9 cellular contexts compared by ENCODE assay signal in the genomic region with DNA sequence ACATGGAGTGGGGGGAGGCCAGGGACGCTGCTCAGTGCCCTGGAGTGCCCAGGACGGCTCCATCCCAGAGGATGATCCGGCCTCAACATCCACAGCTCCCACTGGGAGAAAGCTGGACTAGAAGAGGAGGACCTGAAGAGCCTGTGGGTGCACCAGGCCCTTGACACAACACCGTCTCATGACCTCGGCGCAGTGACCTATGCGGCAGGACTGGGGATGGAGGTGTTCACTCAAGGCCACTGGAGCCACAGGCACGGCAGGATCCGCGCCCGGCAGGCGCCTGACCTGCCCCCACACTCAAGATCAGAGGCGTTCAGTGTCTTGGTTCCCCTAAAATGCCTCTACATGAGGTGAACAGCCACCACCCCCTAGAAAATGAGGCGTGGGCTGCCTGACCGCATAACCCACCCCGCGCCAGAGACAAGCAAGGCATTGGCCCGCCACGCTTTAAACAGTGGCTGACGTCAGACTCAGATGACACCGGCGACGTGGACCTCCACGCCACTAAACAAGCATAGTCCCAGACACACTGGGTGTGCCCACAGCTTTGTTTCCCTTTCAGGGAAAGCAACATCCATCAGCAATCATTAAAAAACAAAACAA. TPM values are rescaled to one million over a fixed set of nuclear protein-coding genes. Genes with fewer than 3 reads are reported as not detected.
DNase-seq lines count a peak whose midpoint lies in the region; ATAC-seq and TF ChIP-seq lines count a peak whose summit lies in the region.
"Had no signal": no experiment of that assay in that cellular context is flagged by ENCODE, and none has a peak within 500 bp of the region (broad histone marks: within the 10 kb centered on the region; RNA-seq: fewer than 3 reads in every experiment).

No MANE protein-coding gene starts in this region.

- POLR2A ChIA-PET in activated CD8-positive, alpha-beta T cell treated with anti-CD3 and anti-CD28 coated beads, Interleukin-2, amount 10 ng/mL, durations not matched to agents 7 days and 5 days (lab: Charles Lee): interaction anchor here (0.5 kb wide), 1 partner anchor 188 kb away, joined by 3 read pairs; no protein-coding TSS in a partner anchor

- H3K27ac ChIP-seq in CD4-positive, CD25-positive, alpha-beta regulatory T cell (ENCODE audit: insufficient read depth, low read length, poor library complexity, severe bottlenecking): peak overlapping the region; percentile 77
- peak overlapping the region; percentile 71 for H3K27ac ChIP-seq in parathyroid adenoma
- H3K27ac ChIP-seq: WERI-Rb-1 had no signal

- H3K27me3 ChIP-seq in CD4-positive, CD25-positive, alpha-beta regulatory T cell (ENCODE audit: control insufficient read depth, insufficient read depth, low read length): no peaks in the 10 kb centered on the region
- H3K27me3 ChIP-seq in parathyroid adenoma (ENCODE audit: control insufficient read depth, insufficient read depth, low read length): no peaks in the 10 kb centered on the region

- DNase-seq in CD4-positive, CD25-positive, alpha-beta regulatory T cell: no peak
- DNase-seq in activated CD8-positive, alpha-beta T cell treated with anti-CD3 and anti-CD28 coated beads, Interleukin-2, amount 10 ng/mL, durations not matched to agents 7 days and 5 days: no peak
- DNase-seq in fibroblast of villous mesenchyme (ENCODE audit: low read depth) (peak; percentile 45), NCI-H526 treated with DMSO at 0.1 percent for 48 hours (lab: John Stamatoyannopoulos, UW) (no peak), cerebellum (ENCODE audit: low spot score) (no peak), DMS114 treated with DMSO at 0.1 percent for 48 hours (lab: John Stamatoyannopoulos, UW; ENCODE audit: unreplicated experiment) (no peak)
- no peak for DNase-seq in stimulated activated CD4-positive, alpha-beta T cell treated with anti-CD3 and anti-CD28 coated beads, Interleukin-12 subunit alpha, Interleukin-12 subunit beta, amount 100 ng/mL, for 4 hours
- DNase-seq: WERI-Rb-1 had no signal

- H2AFZ ChIP-seq in parathyroid adenoma: no peak overlapping the region

- no peak overlapping the region for H3K4me3 ChIP-seq in CD4-positive, CD25-positive, alpha-beta regulatory T cell (ENCODE audit: low read depth, low read length)
- no peak overlapping the region for H3K4me3 ChIP-seq in fibroblast of villous mesenchyme (ENCODE audit: low read depth, low read length)
- H3K4me3 ChIP-seq in parathyroid adenoma (ENCODE audit: low read depth, low read length): no peak overlapping the region

- H3K27me3 Mint-ChIP-seq in CD4-positive, CD25-positive, alpha-beta regulatory T cell: no peaks in the 10 kb centered on the region
- no peaks in the 10 kb centered on the region for H3K27me3 Mint-ChIP-seq in activated CD8-positive, alpha-beta T cell treated with anti-CD3 and anti-CD28 coated beads, Interleukin-2, amount 10 ng/mL, durations not matched to agents 7 days and 5 days (ENCODE audit: low read depth)

- peaks cover 10% of the 10 kb centered on the region for H3K36me3 Mint-ChIP-seq in CD4-positive, CD25-positive, alpha-beta regulatory T cell
- H3K36me3 Mint-ChIP-seq in activated CD8-positive, alpha-beta T cell treated with anti-CD3 and anti-CD28 coated beads, Interleukin-2, amount 10 ng/mL, durations not matched to agents 7 days and 5 days (ENCODE audit: low read depth): peaks cover 18% of the 10 kb centered on the region

- H3K4me1 ChIP-seq in CD4-positive, CD25-positive, alpha-beta regulatory T cell (ENCODE audit: control insufficient read depth, insufficient read depth, low read length, poor library complexity, severe bottlenecking): peaks cover 16% of the 10 kb centered on the region
- H3K4me1 ChIP-seq in parathyroid adenoma: no peaks in the 10 kb centered on the region

- no peaks in the 10 kb centered on the region for H3K9me3 ChIP-seq in CD4-positive, CD25-positive, alpha-beta regulatory T cell (ENCODE audit: control insufficient read depth in 2 of 2, low read length in 2 of 2)
- no peaks in the 10 kb centered on the region for H3K9me3 ChIP-seq in parathyroid adenoma (ENCODE audit: control insufficient read depth, low read length)

- H3K9ac ChIP-seq in parathyroid adenoma: no peak overlapping the region

- peaks cover 3% of the 10 kb centered on the region for H3K36me3 ChIP-seq in CD4-positive, CD25-positive, alpha-beta regulatory T cell (ENCODE audit: control insufficient read depth, insufficient read depth, low read length)
- H3K36me3 ChIP-seq in parathyroid adenoma (ENCODE audit: control insufficient read depth, insufficient read depth, low read length): no peaks in the 10 kb centered on the region

- peak overlapping the region; percentile 55 to 93 (median 84) for H3K4me3 Mint-ChIP-seq in CD4-positive, CD25-positive, alpha-beta regulatory T cell
- peak overlapping the region; percentile 74 for H3K4me3 Mint-ChIP-seq in activated CD8-positive, alpha-beta T cell treated with anti-CD3 and anti-CD28 coated beads, Interleukin-2, amount 10 ng/mL, durations not matched to agents 7 days and 5 days

- TF ChIP-seq CTCF in fibroblast of villous mesenchyme (IDR thresholded peaks at IDR 0.05; ENCODE audit: insufficient read depth, low read depth, low read length) (no peak), parathyroid adenoma (IDR thresholded peaks at IDR 0.05) (no peak)

- H3K27ac Mint-ChIP-seq in CD4-positive, CD25-positive, alpha-beta regulatory T cell: peak overlapping the region; percentile 91 to 98 (median 97)
- H3K27ac Mint-ChIP-seq in activated CD8-positive, alpha-beta T cell treated with anti-CD3 and anti-CD28 coated beads, Interleukin-2, amount 10 ng/mL, durations not matched to agents 7 days and 5 days: peak overlapping the region; percentile 85

- peaks cover 83% of the 10 kb centered on the region for H3K79me2 ChIP-seq in parathyroid adenoma

- peaks cover 0 to 1% (median 0%) of the 10 kb centered on the region in 7 donors for H3K9me3 Mint-ChIP-seq in CD4-positive, CD25-positive, alpha-beta regulatory T cell
- no peaks in the 10 kb centered on the region for H3K9me3 Mint-ChIP-seq in activated CD8-positive, alpha-beta T cell treated with anti-CD3 and anti-CD28 coated beads, Interleukin-2, amount 10 ng/mL, durations not matched to agents 7 days and 5 days (ENCODE audit: insufficient read depth)

- CTCF ChIA-PET in activated CD8-positive, alpha-beta T cell treated with anti-CD3 and anti-CD28 coated beads, Interleukin-2, amount 10 ng/mL, durations not matched to agents 7 days and 5 days (lab: Charles Lee): interaction anchor here (1.4 to 1.6 kb wide), 2 partner anchors 66 to 127 kb away, joined by 4 to 7 read pairs; partner anchors contain the start of gene ZNF555

- peak overlapping the region; percentile 38 for H3K4me2 ChIP-seq in parathyroid adenoma (ENCODE audit: low read length)

- ATAC-seq in CD4-positive, CD25-positive, alpha-beta regulatory T cell (ENCODE audit: low read depth in 2 of 2): no peak
- no peak for ATAC-seq in activated CD8-positive, alpha-beta T cell treated with anti-CD3 and anti-CD28 coated beads, Interleukin-2, amount 10 ng/mL, durations not matched to agents 7 days and 5 days

- H3K4me1 Mint-ChIP-seq in CD4-positive, CD25-positive, alpha-beta regulatory T cell: peaks cover 5 to 36% (median 23%) of the 10 kb centered on the region in 4 donors
- H3K4me1 Mint-ChIP-seq in activated CD8-positive, alpha-beta T cell treated with anti-CD3 and anti-CD28 coated beads, Interleukin-2, amount 10 ng/mL, durations not matched to agents 7 days and 5 days (ENCODE audit: low read depth): peaks cover 35% of the 10 kb centered on the region

RNA-seq across cellular contexts. Expression of gene SGTA, which starts 8.0 kb away (rescaled TPM):
- 35.7 TPM for total RNA-seq in CD4-positive, CD25-positive, alpha-beta regulatory T cell
- 10 to 100 TPM; 28.2 to 35.3 (median 31.5) TPM for polyA plus RNA-seq in CD4-positive, CD25-positive, alpha-beta regulatory T cell
- total RNA-seq in activated CD8-positive, alpha-beta T cell treated with anti-CD3 and anti-CD28 coated beads, Interleukin-2, amount 10 ng/mL, durations not matched to agents 7 days and 5 days: 10 to 100 TPM; 51.0 to 51.1 TPM
- total RNA-seq in fibroblast of villous mesenchyme (44.5 and 50.9 TPM in 2 replicates), cerebellum (31.6 TPM)

RNA-seq across cellular contexts. Expression of gene THOP1, which starts 10.2 kb away (rescaled TPM):
- 26.5 TPM for total RNA-seq in CD4-positive, CD25-positive, alpha-beta regulatory T cell
- 10 to 100 TPM; 20.0 to 28.0 (median 23.3) TPM for polyA plus RNA-seq in CD4-positive, CD25-positive, alpha-beta regulatory T cell
- 100 to 1,000 TPM; 106 to 121 TPM for total RNA-seq in activated CD8-positive, alpha-beta T cell treated with anti-CD3 and anti-CD28 coated beads, Interleukin-2, amount 10 ng/mL, durations not matched to agents 7 days and 5 days
- total RNA-seq in fibroblast of villous mesenchyme (65.7 and 72.5 TPM in 2 replicates), cerebellum (29.7 TPM)

RNA-seq across cellular contexts. Expression of gene SLC39A3, which starts 35.2 kb away (rescaled TPM):
- total RNA-seq in CD4-positive, CD25-positive, alpha-beta regulatory T cell: 14.6 TPM
- polyA plus RNA-seq in CD4-positive, CD25-positive, alpha-beta regulatory T cell: 10 to 100 TPM; 35.1 to 41.8 (median 36.9) TPM
- 10 to 100 TPM; 28.1 to 38.2 TPM for total RNA-seq in activated CD8-positive, alpha-beta T cell treated with anti-CD3 and anti-CD28 coated beads, Interleukin-2, amount 10 ng/mL, durations not matched to agents 7 days and 5 days
- 25.9 and 37.0 TPM in 2 replicates for total RNA-seq in fibroblast of villous mesenchyme
- total RNA-seq in cerebellum: 17.2 TPM

RNA-seq across cellular contexts. Expression of gene ZNF554, which starts 44.6 kb away (rescaled TPM):
- 3.3 TPM for total RNA-seq in CD4-positive, CD25-positive, alpha-beta regulatory T cell
- polyA plus RNA-seq in CD4-positive, CD25-positive, alpha-beta regulatory T cell: 1 to 10 TPM; 1.8 to 6.1 (median 3.5) TPM
- 1 to 10 TPM; 2.1 to 2.5 TPM for total RNA-seq in activated CD8-positive, alpha-beta T cell treated with anti-CD3 and anti-CD28 coated beads, Interleukin-2, amount 10 ng/mL, durations not matched to agents 7 days and 5 days
- total RNA-seq in fibroblast of villous mesenchyme (3.2 and 3.5 TPM in 2 replicates), cerebellum (9.3 TPM)

RNA-seq across cellular contexts. Expression of gene DIRAS1, which starts 53.9 kb away (rescaled TPM):
- total RNA-seq in CD4-positive, CD25-positive, alpha-beta regulatory T cell: not detected
- not detected for polyA plus RNA-seq in CD4-positive, CD25-positive, alpha-beta regulatory T cell
- not detected for total RNA-seq in activated CD8-positive, alpha-beta T cell treated with anti-CD3 and anti-CD28 coated beads, Interleukin-2, amount 10 ng/mL, durations not matched to agents 7 days and 5 days
- total RNA-seq in fibroblast of villous mesenchyme: under 0.01 and 0.32 TPM in 2 replicates
- total RNA-seq in cerebellum: 19.1 TPM
